ENCODE assay signal across 35 cellular contexts in genomic region chr17:41369023-41369422, GRCh38. TPM values are rescaled to one million over a fixed set of nuclear protein-coding genes. Genes with fewer than 3 reads are reported as not detected.
"Had no signal": no experiment of that assay in that cellular context is flagged by ENCODE, and none has a peak within 500 bp of the region (broad histone marks: within the 10 kb centered on the region; RNA-seq: fewer than 3 reads in every experiment).

No MANE protein-coding gene starts in this region.

- H3K27me3 Mint-ChIP-seq: activated CD4-positive, alpha-beta memory T cell treated with anti-CD3 and anti-CD28 coated beads for 36 hours; activated CD4-positive, alpha-beta T cell treated with anti-CD3 and anti-CD28 coated beads for 36 hours; activated CD8-positive, alpha-beta T cell treated with anti-CD3 and anti-CD28 coated beads for 36 hours; T-cell had no signal

- H3K4me1 Mint-ChIP-seq: activated B cell treated with CpG ODN at 0.5 μM for 24 hours, WTC11 had no signal

- DNase-seq: activated B cell treated with CpG ODN at 0.5 μM for 24 hours; activated CD4-positive, alpha-beta memory T cell treated with anti-CD3 and anti-CD28 coated beads for 36 hours; activated CD4-positive, alpha-beta memory T cell treated with anti-CD3 and anti-CD28 coated beads, Interleukin-2, amount 10 ng/mL, durations not matched to agents 7 days and 5 days; activated CD4-positive, alpha-beta T cell treated with anti-CD3 and anti-CD28 coated beads for 1 hour; activated CD4-positive, alpha-beta T cell treated with anti-CD3 and anti-CD28 coated beads for 36 hours; activated CD4-positive, alpha-beta T cell treated with anti-CD3 and anti-CD28 coated beads for 4 hours; activated CD4-positive, alpha-beta T cell treated with anti-CD3 and anti-CD28 coated beads for 48 hours; activated CD4-positive, alpha-beta T cell treated with anti-CD3 and anti-CD28 coated beads, Interleukin-2, amount 10 ng/mL, durations not matched to agents 24 days and 14 days; activated CD4-positive, alpha-beta T cell treated with anti-CD3 and anti-CD28 coated beads, Interleukin-2, amount 10 ng/mL, durations not matched to agents 7 days and 5 days; activated CD4-positive, alpha-beta T cell treated with anti-CD3 and anti-CD28 coated beads, Interleukin-2, amount 50 U/mL, for 1 hour; activated CD4-positive, alpha-beta T cell treated with anti-CD3 and anti-CD28 coated beads, Interleukin-2, amount 50 U/mL, for 4 hours; activated CD4-positive, alpha-beta T cell treated with anti-CD3 and anti-CD28 coated beads, Interleukin-2, amount 50 U/mL, for 48 hours; activated CD4-positive, CD25-positive, alpha-beta regulatory T cell; activated CD4-positive, CD25-positive, alpha-beta regulatory T cell treated with anti-CD3 and anti-CD28 coated beads, Interleukin-2, amount 50 U/mL, for 72 hours; activated CD8-positive, alpha-beta memory T cell treated with anti-CD3 and anti-CD28 coated beads for 24 hours; activated CD8-positive, alpha-beta memory T cell treated with anti-CD3 and anti-CD28 coated beads, Interleukin-2, amount 10 ng/mL, durations not matched to agents 7 days and 5 days; activated CD8-positive, alpha-beta memory T cell treated with anti-CD3 and anti-CD28 coated beads, Interleukin-2, amount 50 U/mL, for 4 hours; activated CD8-positive, alpha-beta memory T cell treated with anti-CD3 and anti-CD28 coated beads, Interleukin-2, amount 50 U/mL, for 48 hours; activated CD8-positive, alpha-beta T cell treated with anti-CD3 and anti-CD28 coated beads for 36 hours; activated CD8-positive, alpha-beta T cell treated with anti-CD3 and anti-CD28 coated beads, Interleukin-2, amount 10 ng/mL, durations not matched to agents 7 days and 5 days; activated T-cell treated with anti-CD3 and anti-CD28 coated beads for 4 hours; activated T-cell treated with anti-CD3 and anti-CD28 coated beads, Interleukin-2, amount 50 U/mL, for 1 hour; T-cell; T-helper 1 cell; T-helper 9 cell; T1000; WERI-Rb-1 had no signal

- H3K36me3 Mint-ChIP-seq: activated CD4-positive, alpha-beta memory T cell treated with anti-CD3 and anti-CD28 coated beads for 36 hours; activated CD8-positive, alpha-beta memory T cell treated with anti-CD3 and anti-CD28 coated beads, Interleukin-2, amount 10 ng/mL, durations not matched to agents 7 days and 5 days; T-cell; WTC11 had no signal

- FAIRE-seq: TTC549 had no signal

- H3K27ac Mint-ChIP-seq: activated B cell treated with CpG ODN at 0.5 μM for 24 hours; activated CD4-positive, alpha-beta memory T cell treated with anti-CD3 and anti-CD28 coated beads for 36 hours; activated CD4-positive, alpha-beta memory T cell treated with anti-CD3 and anti-CD28 coated beads, Interleukin-2, amount 10 ng/mL, durations not matched to agents 7 days and 5 days; activated CD4-positive, alpha-beta T cell treated with anti-CD3 and anti-CD28 coated beads for 36 hours; activated CD4-positive, alpha-beta T cell treated with anti-CD3 and anti-CD28 coated beads, Interleukin-2, amount 10 ng/mL, durations not matched to agents 24 days and 14 days; activated CD4-positive, alpha-beta T cell treated with anti-CD3 and anti-CD28 coated beads, Interleukin-2, amount 10 ng/mL, durations not matched to agents 7 days and 5 days; activated CD8-positive, alpha-beta memory T cell treated with anti-CD3 and anti-CD28 coated beads, Interleukin-2, amount 10 ng/mL, durations not matched to agents 7 days and 5 days; activated CD8-positive, alpha-beta T cell treated with anti-CD3 and anti-CD28 coated beads for 36 hours; activated CD8-positive, alpha-beta T cell treated with anti-CD3 and anti-CD28 coated beads, Interleukin-2, amount 10 ng/mL, durations not matched to agents 7 days and 5 days; T-cell; T-helper 1 cell treated with Interleukin-12 subunit alpha and Interleukin-12 subunit beta and Interleukin-4 antibody, amounts not matched to agents 30 μg/mL and 1 μg/mL, for 36 hours; T-helper 2 cell treated with Interferon-gamma antibody and Interleukin-4, amounts not matched to agents 5 μg/mL and 100 μg/mL, for 36 hours; WTC11 had no signal

- H3K4me3 Mint-ChIP-seq: activated B cell treated with CpG ODN at 0.5 μM for 24 hours; activated CD4-positive, alpha-beta memory T cell treated with anti-CD3 and anti-CD28 coated beads for 36 hours; activated CD4-positive, alpha-beta memory T cell treated with anti-CD3 and anti-CD28 coated beads, Interleukin-2, amount 10 ng/mL, durations not matched to agents 7 days and 5 days; activated CD4-positive, alpha-beta T cell treated with anti-CD3 and anti-CD28 coated beads for 36 hours; activated CD4-positive, alpha-beta T cell treated with anti-CD3 and anti-CD28 coated beads, Interleukin-2, amount 10 ng/mL, durations not matched to agents 24 days and 14 days; activated CD4-positive, alpha-beta T cell treated with anti-CD3 and anti-CD28 coated beads, Interleukin-2, amount 10 ng/mL, durations not matched to agents 7 days and 5 days; activated CD8-positive, alpha-beta memory T cell treated with anti-CD3 and anti-CD28 coated beads, Interleukin-2, amount 10 ng/mL, durations not matched to agents 7 days and 5 days; activated CD8-positive, alpha-beta T cell treated with anti-CD3 and anti-CD28 coated beads for 36 hours; activated CD8-positive, alpha-beta T cell treated with anti-CD3 and anti-CD28 coated beads, Interleukin-2, amount 10 ng/mL, durations not matched to agents 7 days and 5 days; T-cell; T-helper 1 cell treated with Interleukin-12 subunit alpha and Interleukin-12 subunit beta and Interleukin-4 antibody, amounts not matched to agents 30 μg/mL and 1 μg/mL, for 36 hours; T-helper 2 cell treated with Interferon-gamma antibody and Interleukin-4, amounts not matched to agents 5 μg/mL and 100 μg/mL, for 36 hours; WTC11 had no signal

- ATAC-seq: activated CD4-positive, alpha-beta T cell treated with anti-CD3 and anti-CD28 coated beads for 36 hours; activated CD4-positive, CD25-positive, alpha-beta regulatory T cell treated with anti-CD3 and anti-CD28 coated beads, Interleukin-2, amount 50 U/mL, for 24 hours; activated CD8-positive, alpha-beta memory T cell treated with anti-CD3 and anti-CD28 coated beads, Interleukin-2, amount 10 ng/mL, durations not matched to agents 7 days and 5 days; activated CD8-positive, alpha-beta T cell treated with anti-CD3 and anti-CD28 coated beads for 36 hours; activated CD8-positive, alpha-beta T cell treated with anti-CD3 and anti-CD28 coated beads, Interleukin-2, amount 10 ng/mL, durations not matched to agents 7 days and 5 days; T-cell; WTC11 had no signal

RNA-seq across cellular contexts. Expression of gene KRT33B, which starts 0.6 kb away (rescaled TPM):
- total RNA-seq: activated B cell treated with CpG ODN at 0.5 μM for 24 hours; activated CD4-positive, alpha-beta memory T cell treated with anti-CD3 and anti-CD28 coated beads for 36 hours; activated CD4-positive, alpha-beta memory T cell treated with anti-CD3 and anti-CD28 coated beads, Interleukin-2, amount 10 ng/mL, durations not matched to agents 7 days and 5 days; activated CD4-positive, alpha-beta T cell treated with anti-CD3 and anti-CD28 coated beads for 36 hours; activated CD4-positive, alpha-beta T cell treated with anti-CD3 and anti-CD28 coated beads, Interleukin-2, amount 10 ng/mL, durations not matched to agents 24 days and 14 days; activated CD4-positive, alpha-beta T cell treated with anti-CD3 and anti-CD28 coated beads, Interleukin-2, amount 10 ng/mL, durations not matched to agents 7 days and 5 days; activated CD8-positive, alpha-beta memory T cell treated with anti-CD3 and anti-CD28 coated beads for 36 hours; activated CD8-positive, alpha-beta memory T cell treated with anti-CD3 and anti-CD28 coated beads, Interleukin-2, amount 10 ng/mL, durations not matched to agents 7 days and 5 days; activated CD8-positive, alpha-beta T cell treated with anti-CD3 and anti-CD28 coated beads for 36 hours; activated CD8-positive, alpha-beta T cell treated with anti-CD3 and anti-CD28 coated beads, Interleukin-2, amount 10 ng/mL, durations not matched to agents 7 days and 5 days; T-cell; T-helper 1 cell treated with Interleukin-12 subunit alpha and Interleukin-12 subunit beta and Interleukin-4 antibody, amounts not matched to agents 30 ng/mL and 1 ng/mL, for 36 hours; T-helper 2 cell treated with Interferon-gamma antibody and Interleukin-4, amounts not matched to agents 100 ng/mL and 5 ng/mL, for 36 hours; WTC11 had no signal

RNA-seq across cellular contexts. Expression of gene KRT34, which starts 13.1 kb away (rescaled TPM):
- total RNA-seq: activated B cell treated with CpG ODN at 0.5 μM for 24 hours; activated CD4-positive, alpha-beta memory T cell treated with anti-CD3 and anti-CD28 coated beads for 36 hours; activated CD4-positive, alpha-beta memory T cell treated with anti-CD3 and anti-CD28 coated beads, Interleukin-2, amount 10 ng/mL, durations not matched to agents 7 days and 5 days; activated CD4-positive, alpha-beta T cell treated with anti-CD3 and anti-CD28 coated beads for 36 hours; activated CD4-positive, alpha-beta T cell treated with anti-CD3 and anti-CD28 coated beads, Interleukin-2, amount 10 ng/mL, durations not matched to agents 24 days and 14 days; activated CD4-positive, alpha-beta T cell treated with anti-CD3 and anti-CD28 coated beads, Interleukin-2, amount 10 ng/mL, durations not matched to agents 7 days and 5 days; activated CD8-positive, alpha-beta memory T cell treated with anti-CD3 and anti-CD28 coated beads for 36 hours; activated CD8-positive, alpha-beta memory T cell treated with anti-CD3 and anti-CD28 coated beads, Interleukin-2, amount 10 ng/mL, durations not matched to agents 7 days and 5 days; activated CD8-positive, alpha-beta T cell treated with anti-CD3 and anti-CD28 coated beads for 36 hours; activated CD8-positive, alpha-beta T cell treated with anti-CD3 and anti-CD28 coated beads, Interleukin-2, amount 10 ng/mL, durations not matched to agents 7 days and 5 days; T-cell; T-helper 1 cell treated with Interleukin-12 subunit alpha and Interleukin-12 subunit beta and Interleukin-4 antibody, amounts not matched to agents 30 ng/mL and 1 ng/mL, for 36 hours; T-helper 2 cell treated with Interferon-gamma antibody and Interleukin-4, amounts not matched to agents 100 ng/mL and 5 ng/mL, for 36 hours; WTC11 had no signal

RNA-seq across cellular contexts. Expression of gene KRT33A, which starts 18.4 kb away (rescaled TPM):
- total RNA-seq: activated B cell treated with CpG ODN at 0.5 μM for 24 hours; activated CD4-positive, alpha-beta memory T cell treated with anti-CD3 and anti-CD28 coated beads for 36 hours; activated CD4-positive, alpha-beta memory T cell treated with anti-CD3 and anti-CD28 coated beads, Interleukin-2, amount 10 ng/mL, durations not matched to agents 7 days and 5 days; activated CD4-positive, alpha-beta T cell treated with anti-CD3 and anti-CD28 coated beads for 36 hours; activated CD4-positive, alpha-beta T cell treated with anti-CD3 and anti-CD28 coated beads, Interleukin-2, amount 10 ng/mL, durations not matched to agents 24 days and 14 days; activated CD4-positive, alpha-beta T cell treated with anti-CD3 and anti-CD28 coated beads, Interleukin-2, amount 10 ng/mL, durations not matched to agents 7 days and 5 days; activated CD8-positive, alpha-beta memory T cell treated with anti-CD3 and anti-CD28 coated beads for 36 hours; activated CD8-positive, alpha-beta memory T cell treated with anti-CD3 and anti-CD28 coated beads, Interleukin-2, amount 10 ng/mL, durations not matched to agents 7 days and 5 days; activated CD8-positive, alpha-beta T cell treated with anti-CD3 and anti-CD28 coated beads for 36 hours; activated CD8-positive, alpha-beta T cell treated with anti-CD3 and anti-CD28 coated beads, Interleukin-2, amount 10 ng/mL, durations not matched to agents 7 days and 5 days; T-cell; T-helper 1 cell treated with Interleukin-12 subunit alpha and Interleukin-12 subunit beta and Interleukin-4 antibody, amounts not matched to agents 30 ng/mL and 1 ng/mL, for 36 hours; T-helper 2 cell treated with Interferon-gamma antibody and Interleukin-4, amounts not matched to agents 100 ng/mL and 5 ng/mL, for 36 hours; WTC11 had no signal

RNA-seq across cellular contexts. Expression of gene KRT31, which starts 28.4 kb away (rescaled TPM):
- total RNA-seq: activated B cell treated with CpG ODN at 0.5 μM for 24 hours; activated CD4-positive, alpha-beta memory T cell treated with anti-CD3 and anti-CD28 coated beads for 36 hours; activated CD4-positive, alpha-beta memory T cell treated with anti-CD3 and anti-CD28 coated beads, Interleukin-2, amount 10 ng/mL, durations not matched to agents 7 days and 5 days; activated CD4-positive, alpha-beta T cell treated with anti-CD3 and anti-CD28 coated beads for 36 hours; activated CD4-positive, alpha-beta T cell treated with anti-CD3 and anti-CD28 coated beads, Interleukin-2, amount 10 ng/mL, durations not matched to agents 24 days and 14 days; activated CD4-positive, alpha-beta T cell treated with anti-CD3 and anti-CD28 coated beads, Interleukin-2, amount 10 ng/mL, durations not matched to agents 7 days and 5 days; activated CD8-positive, alpha-beta memory T cell treated with anti-CD3 and anti-CD28 coated beads for 36 hours; activated CD8-positive, alpha-beta memory T cell treated with anti-CD3 and anti-CD28 coated beads, Interleukin-2, amount 10 ng/mL, durations not matched to agents 7 days and 5 days; activated CD8-positive, alpha-beta T cell treated with anti-CD3 and anti-CD28 coated beads for 36 hours; activated CD8-positive, alpha-beta T cell treated with anti-CD3 and anti-CD28 coated beads, Interleukin-2, amount 10 ng/mL, durations not matched to agents 7 days and 5 days; T-cell; T-helper 1 cell treated with Interleukin-12 subunit alpha and Interleukin-12 subunit beta and Interleukin-4 antibody, amounts not matched to agents 30 ng/mL and 1 ng/mL, for 36 hours; T-helper 2 cell treated with Interferon-gamma antibody and Interleukin-4, amounts not matched to agents 100 ng/mL and 5 ng/mL, for 36 hours; WTC11 had no signal

RNA-seq across cellular contexts. Expression of gene KRTAP17-1, which starts 53.5 kb away (rescaled TPM):
- total RNA-seq: activated B cell treated with CpG ODN at 0.5 μM for 24 hours; activated CD4-positive, alpha-beta memory T cell treated with anti-CD3 and anti-CD28 coated beads for 36 hours; activated CD4-positive, alpha-beta memory T cell treated with anti-CD3 and anti-CD28 coated beads, Interleukin-2, amount 10 ng/mL, durations not matched to agents 7 days and 5 days; activated CD4-positive, alpha-beta T cell treated with anti-CD3 and anti-CD28 coated beads for 36 hours; activated CD4-positive, alpha-beta T cell treated with anti-CD3 and anti-CD28 coated beads, Interleukin-2, amount 10 ng/mL, durations not matched to agents 24 days and 14 days; activated CD4-positive, alpha-beta T cell treated with anti-CD3 and anti-CD28 coated beads, Interleukin-2, amount 10 ng/mL, durations not matched to agents 7 days and 5 days; activated CD8-positive, alpha-beta memory T cell treated with anti-CD3 and anti-CD28 coated beads for 36 hours; activated CD8-positive, alpha-beta memory T cell treated with anti-CD3 and anti-CD28 coated beads, Interleukin-2, amount 10 ng/mL, durations not matched to agents 7 days and 5 days; activated CD8-positive, alpha-beta T cell treated with anti-CD3 and anti-CD28 coated beads for 36 hours; activated CD8-positive, alpha-beta T cell treated with anti-CD3 and anti-CD28 coated beads, Interleukin-2, amount 10 ng/mL, durations not matched to agents 7 days and 5 days; T-cell; T-helper 1 cell treated with Interleukin-12 subunit alpha and Interleukin-12 subunit beta and Interleukin-4 antibody, amounts not matched to agents 30 ng/mL and 1 ng/mL, for 36 hours; T-helper 2 cell treated with Interferon-gamma antibody and Interleukin-4, amounts not matched to agents 100 ng/mL and 5 ng/mL, for 36 hours; WTC11 had no signal
